In the genomic region with DNA sequence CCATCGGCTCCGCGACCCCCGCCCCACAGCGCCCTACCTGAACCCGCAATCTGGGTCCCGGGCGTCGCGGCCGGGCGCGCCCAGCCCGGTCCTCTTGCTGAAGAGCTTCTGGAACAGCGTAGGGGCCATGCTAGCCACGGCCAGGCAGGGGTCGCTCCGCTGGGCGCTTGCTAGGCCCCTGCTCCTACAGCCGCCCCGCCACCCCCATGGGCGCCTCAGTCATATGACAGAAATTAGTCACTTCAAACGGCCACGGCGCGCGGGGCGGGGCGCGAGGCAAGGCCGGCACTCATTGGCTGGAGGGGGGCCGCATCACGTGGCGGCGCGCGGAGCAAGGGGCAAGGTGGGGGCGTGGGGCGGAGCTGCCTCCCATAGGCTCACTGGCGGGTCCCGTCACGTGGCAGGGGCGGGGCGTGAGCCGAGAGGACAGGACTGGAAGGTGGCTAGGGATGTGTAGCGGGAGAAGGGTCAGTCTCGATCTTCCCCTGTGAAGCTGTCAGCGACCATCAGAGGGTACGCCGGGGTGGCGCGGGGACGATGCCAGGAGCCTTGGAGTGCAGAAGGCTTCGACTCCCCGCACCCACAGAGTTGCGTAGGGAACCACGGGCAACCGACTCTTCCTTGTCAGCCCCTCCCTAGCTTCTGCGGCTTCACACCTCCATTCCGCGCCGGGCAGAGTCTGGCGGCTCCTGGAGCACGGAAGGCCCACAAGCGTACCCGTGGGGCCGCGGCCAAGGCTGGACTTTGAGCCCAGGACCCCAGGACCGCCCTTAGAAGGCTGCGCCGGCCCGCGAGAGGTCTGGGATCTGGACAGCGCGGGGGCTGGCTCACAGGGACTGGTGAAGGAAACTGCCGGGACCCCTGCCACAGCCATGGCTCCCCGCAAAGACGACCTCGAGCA, we compare ENCODE assay signal across 8 cellular contexts. TPM values are rescaled to one million over a fixed set of nuclear protein-coding genes. Genes with fewer than 3 reads are reported as not detected.
DNase-seq lines count a peak whose midpoint lies in the region; ATAC-seq and TF ChIP-seq lines count a peak whose summit lies in the region.

TSS of gene FNIP1 (minus strand) at position 225 of the 901 bp plus-strand sequence. CDS start at position 129, 96 bp downstream.

- H3K27me3 Mint-ChIP-seq in activated T-helper 17 cell treated with anti-CD3 and anti-CD28 coated beads, Interleukin-2, amount 50 U/mL, for 72 hours, result no peaks in the 10 kb centered on the region
- no peaks in the 10 kb centered on the region for H3K27me3 Mint-ChIP-seq in natural killer cell (ENCODE audit: low read depth in 2 of 2)

- TF ChIP-seq CTCF in LNCaP clone FGC (IDR thresholded peaks at IDR 0.05; ENCODE audit: control insufficient read depth, extremely low read depth, insufficient read depth), result peak; percentile 0; the same call in 1 of the 2 replicates
- no peak for TF ChIP-seq CTCF in RWPE1 (conservative IDR thresholded peaks at IDR 0.05; ENCODE audit: low read depth)
- TF ChIP-seq CTCF in fibroblast of mammary gland (conservative IDR thresholded peaks at IDR 0.05; ENCODE audit: control insufficient read depth, insufficient read depth, low read depth, low read length), result no peak
- no peak for TF ChIP-seq CTCF in natural killer cell (IDR thresholded peaks at IDR 0.05)

- CTCF ChIA-PET in RWPE1 (lab: Yijun Ruan, JAX), result interaction anchor here (1.0 to 2.1 kb wide), 2 partner anchors 14 to 266 kb away, joined by 5 read pairs; no protein-coding TSS in a partner anchor

- POLR2A ChIA-PET in RWPE1 (lab: Yijun Ruan, JAX; ENCODE audit: low non-redundant PET), result no interaction called here

- peak; percentile 98 for ATAC-seq in activated T-helper 17 cell treated with anti-CD3 and anti-CD28 coated beads, Interleukin-2, amount 50 U/mL, for 72 hours (replicated peaks)
- peak; percentile 91 to 99 (median 95) for ATAC-seq in natural killer cell

- intact Hi-C loops in natural killer cell (cut with micrococcal nuclease), result loop anchor here (2.0 to 5.0 kb wide), 5 partner anchors 50 to 695 kb away; partner anchors contain the start of genes ACSL6, IRF1 and RAPGEF6

- H3K4me3 Mint-ChIP-seq in activated T-helper 17 cell treated with anti-CD3 and anti-CD28 coated beads, Interleukin-2, amount 50 U/mL, for 72 hours, result peak within 1 kb of the TSS; percentile 95
- H3K4me3 Mint-ChIP-seq in natural killer cell, result peak within 1 kb of the TSS; percentile 93

- H3K4me3 ChIP-seq in LNCaP clone FGC (ENCODE audit: low read depth, low read length) (peak within 1 kb of the TSS; percentile 95), fibroblast of mammary gland (ENCODE audit: control insufficient read depth, low read depth, low read length) (peak within 1 kb of the TSS; percentile 82)

- no peaks in the 10 kb centered on the region for H3K9me3 Mint-ChIP-seq in activated T-helper 17 cell treated with anti-CD3 and anti-CD28 coated beads, Interleukin-2, amount 50 U/mL, for 72 hours
- no peaks in the 10 kb centered on the region for H3K9me3 Mint-ChIP-seq in natural killer cell

- peak; percentile 100 for DNase-seq in Daoy (ENCODE audit: low read depth)
- peak; percentile 99 for DNase-seq in GOT3 (lab: John Stamatoyannopoulos, UW)
- DNase-seq in LNCaP clone FGC (ENCODE audit: low read depth), result peak; percentile 85
- peak; percentile 100 for DNase-seq in RWPE1 (ENCODE audit: low spot score)
- DNase-seq in fibroblast of mammary gland (ENCODE audit: low read depth), result peak; percentile 92
- DNase-seq in natural killer cell, result peak; percentile 99
- peak; percentile 99 for DNase-seq in stimulated activated naive CD4-positive, alpha-beta T cell treated with Interleukin-2 at 50 U/mL for 16 hours (lab: John Stamatoyannopoulos, UW)

- peaks cover 12% of the 10 kb centered on the region for H3K36me3 Mint-ChIP-seq in activated T-helper 17 cell treated with anti-CD3 and anti-CD28 coated beads, Interleukin-2, amount 50 U/mL, for 72 hours (ENCODE audit: low read depth)
- H3K36me3 Mint-ChIP-seq in natural killer cell, result no peaks in the 10 kb centered on the region

- H3K27ac ChIP-seq in RWPE1, result peak within 1 kb of the TSS; percentile 89

- H3K4me1 Mint-ChIP-seq in activated T-helper 17 cell treated with anti-CD3 and anti-CD28 coated beads, Interleukin-2, amount 50 U/mL, for 72 hours, result peaks cover 11% of the 10 kb centered on the region
- peaks cover 24 to 29% of the 10 kb centered on the region in 2 donors for H3K4me1 Mint-ChIP-seq in natural killer cell

- H3K27ac Mint-ChIP-seq in activated T-helper 17 cell treated with anti-CD3 and anti-CD28 coated beads, Interleukin-2, amount 50 U/mL, for 72 hours, result peak within 1 kb of the TSS; percentile 94
- H3K27ac Mint-ChIP-seq in natural killer cell, result peak within 1 kb of the TSS; percentile 86 to 94

RNA-seq across cellular contexts. Expression of gene FNIP1, which starts in this region (rescaled TPM):
- total RNA-seq in Daoy (2014; rRNA removed; shearing (Covaris generic)), result 27.8 and 28.9 TPM in 2 replicates
- total RNA-seq in activated T-helper 17 cell treated with anti-CD3 and anti-CD28 coated beads, Interleukin-2, amount 50 U/mL, for 72 hours, result 10 to 100 TPM; 17.5 to 30.4 TPM
- 10 to 100 TPM; 49.6 to 54.6 (median 50.8) TPM for total RNA-seq in natural killer cell

Comparison
In these comparisons a context has a peak if more than half of its experiments do, and no peak if none do; other contexts are left out.
1. Peak in every context shown above with its lines: DNase-seq, ATAC-seq, H3K4me3 ChIP-seq and H3K27ac ChIP-seq.